9 cellular contexts compared by ENCODE assay signal in genomic region chr2:127083819-127084503, GRCh38. TPM values are rescaled to one million over a fixed set of nuclear protein-coding genes. Genes with fewer than 3 reads are reported as not detected.
DNase-seq lines count a peak whose midpoint lies in the region; ATAC-seq and TF ChIP-seq lines count a peak whose summit lies in the region.
"Had no signal": no experiment of that assay in that cellular context is flagged by ENCODE, and none has a peak within 500 bp of the region (broad histone marks: within the 10 kb centered on the region; RNA-seq: fewer than 3 reads in every experiment).

No MANE protein-coding gene starts in this region.

- no peak for ATAC-seq in WTC11

- no peaks in the 10 kb centered on the region for H3K36me3 Mint-ChIP-seq in WTC11

- peak; percentile 61 for DNase-seq in Daoy (ENCODE audit: low read depth)
- DNase-seq in WTC11 (ENCODE audit: low spot score) = no peak
- DNase-seq in cardiac muscle cell (ENCODE audit: low read depth in 1 of 2, low spot score in 1 of 2) = peak in 1 of 2 donors; percentile 98
- DNase-seq in retinal pigment epithelial cell (ENCODE audit: low read depth) = no peak
- DNase-seq in BE2C = no peak
- no peak for DNase-seq in HEK293T (ENCODE audit: extremely low spot score)
- DNase-seq in islet precursor cell = no peak
- DNase-seq in T-helper 9 cell = no peak

- H3K4me1 ChIP-seq in cardiac muscle cell (ENCODE audit: low read depth) (peaks cover 55% of the 10 kb centered on the region), BE2C (peaks cover 11% of the 10 kb centered on the region)

- TF ChIP-seq CTCF in WTC11 (IDR thresholded peaks at IDR 0.05) (no peak), cardiac muscle cell (IDR thresholded peaks at IDR 0.05; ENCODE audit: low read depth, low read length) (peak; percentile 34), retinal pigment epithelial cell (conservative IDR thresholded peaks at IDR 0.05; ENCODE audit: low read depth, low read length) (peak; percentile 14), BE2C (IDR thresholded peaks at IDR 0.05; ENCODE audit: low read depth, low read length) (no peak)

- H3K27ac Mint-ChIP-seq in WTC11 = peak overlapping the region; percentile 63; the same call in 1 of the 2 replicates

- H3K27me3 Mint-ChIP-seq in WTC11 (ENCODE audit: low read depth) = no peaks in the 10 kb centered on the region

- H3K4me3 Mint-ChIP-seq in WTC11 = no peak overlapping the region

- no peaks in the 10 kb centered on the region for H3K9me3 ChIP-seq in cardiac muscle cell (ENCODE audit: low read depth)
- H3K9me3 ChIP-seq in BE2C = no peaks in the 10 kb centered on the region
- H3K9me3 ChIP-seq: mucosa of descending colon had no signal

- POLR2A ChIA-PET in WTC11 (lab: Charles Lee) = no interaction called here
- POLR2A ChIA-PET in HEK293T (lab: Yijun Ruan, JAX) = no interaction called here

- H3K4me1 Mint-ChIP-seq in WTC11 = peaks cover 54% of the 10 kb centered on the region

- H3K27ac ChIP-seq in cardiac muscle cell = no peak overlapping the region

- H3K36me3 ChIP-seq in cardiac muscle cell (no peaks in the 10 kb centered on the region), BE2C (no peaks in the 10 kb centered on the region)

- H3K4me3 ChIP-seq in cardiac muscle cell = no peak overlapping the region
- H3K4me3 ChIP-seq in retinal pigment epithelial cell (ENCODE audit: low read length) = no peak overlapping the region
- H3K4me3 ChIP-seq in BE2C (ENCODE audit: low read depth, low read length) = no peak overlapping the region
- H3K4me3 ChIP-seq: mucosa of descending colon had no signal

- H3K27me3 ChIP-seq in cardiac muscle cell (no peaks in the 10 kb centered on the region), BE2C (no peaks in the 10 kb centered on the region)

- CTCF ChIA-PET in WTC11 (lab: Charles Lee) (interaction anchor here (3.8 kb wide), 1 partner anchor 16 kb away, joined by 13 read pairs; no protein-coding TSS in a partner anchor), HEK293T (lab: Yijun Ruan, JAX) (no interaction called here)

- H3K9me3 Mint-ChIP-seq in WTC11 = no peaks in the 10 kb centered on the region

TF ChIP-seq in WTC11, 78 proteins besides CTCF, POLR2A, EP300 and RAD21:
- TF ChIP-seq, protein P1, sequence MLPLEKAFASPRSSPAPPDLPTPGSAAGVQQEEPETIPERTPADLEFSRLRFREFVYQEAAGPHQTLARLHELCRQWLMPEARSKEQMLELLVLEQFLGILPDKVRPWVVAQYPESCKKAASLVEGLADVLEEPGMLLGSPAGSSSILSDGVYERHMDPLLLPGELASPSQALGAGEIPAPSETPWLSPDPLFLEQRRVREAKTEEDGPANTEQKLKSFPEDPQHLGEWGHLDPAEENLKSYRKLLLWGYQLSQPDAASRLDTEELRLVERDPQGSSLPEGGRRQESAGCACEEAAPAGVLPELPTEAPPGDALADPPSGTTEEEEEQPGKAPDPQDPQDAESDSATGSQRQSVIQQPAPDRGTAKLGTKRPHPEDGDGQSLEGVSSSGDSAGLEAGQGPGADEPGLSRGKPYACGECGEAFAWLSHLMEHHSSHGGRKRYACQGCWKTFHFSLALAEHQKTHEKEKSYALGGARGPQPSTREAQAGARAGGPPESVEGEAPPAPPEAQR (CRISPR knock-in tag; IDR thresholded peaks at IDR 0.05) = no peak
TF ChIP-seq in WTC11: peak in this region for 0.

TF ChIP-seq in HEK293T, 16 proteins besides CTCF, POLR2A, EP300 and RAD21:
- no peak for TF ChIP-seq L3MBTL2 (conservative IDR thresholded peaks at IDR 0.05)
- TF ChIP-seq ARNT (IDR thresholded peaks at IDR 0.05) = no peak
- no peak for TF ChIP-seq HDGF (IDR thresholded peaks at IDR 0.05; ENCODE audit: borderline replicate concordance)

RNA-seq across cellular contexts. Expression of gene BIN1, which starts 23.0 kb away (rescaled TPM):
- 68.1 and 74.2 TPM in 2 replicates for total RNA-seq in Daoy (2014; rRNA removed; shearing (Covaris generic))
- 38.9 to 42.5 TPM (median 41.6 TPM) in 3 replicates for total RNA-seq in WTC11 (2021)
- total RNA-seq in cardiac muscle cell = 65.4 and 94.9 TPM in 2 replicates
- polyA plus RNA-seq in cardiac muscle cell = 44.7 and 62.9 TPM in 2 replicates
- polyA plus RNA-seq in BE2C (2012; ENCODE audit: insufficient read depth, insufficient read length, low read depth) = 83.3 TPM

Comparison
In these comparisons a context has a peak if more than half of its experiments do, and no peak if none do; other contexts are left out.
1. CTCF ChIP-seq: peak in cardiac muscle cell (single experiment) and retinal pigment epithelial cell (single experiment); none in WTC11 (single experiment) and BE2C (single experiment).